ENCODE assay signal across 19 cellular contexts in the genomic region with DNA sequence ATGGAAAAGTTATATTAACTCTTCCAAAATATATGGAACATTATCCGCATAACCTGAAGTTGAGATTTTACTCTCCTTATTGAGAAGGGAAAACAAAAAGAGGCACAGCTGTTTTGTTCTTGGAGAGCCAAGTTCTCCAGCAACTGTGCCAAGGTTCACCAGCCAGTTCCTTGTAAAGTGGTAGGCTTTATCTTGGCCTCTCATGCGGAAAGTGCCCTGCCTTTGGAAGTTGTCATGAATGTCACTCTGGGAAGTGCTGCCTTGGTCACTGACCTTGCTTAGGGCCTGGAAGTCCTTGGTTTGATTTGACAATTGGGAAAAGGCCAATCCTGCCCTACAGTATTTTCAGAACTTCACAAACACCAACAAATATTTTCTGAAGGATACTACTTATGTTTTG. TPM values are rescaled to one million over a fixed set of nuclear protein-coding genes. Genes with fewer than 3 reads are reported as not detected.
DNase-seq lines count a peak whose midpoint lies in the region; ATAC-seq and TF ChIP-seq lines count a peak whose summit lies in the region.
"Had no signal": no experiment of that assay in that cellular context is flagged by ENCODE, and none has a peak within 500 bp of the region (broad histone marks: within the 10 kb centered on the region; RNA-seq: fewer than 3 reads in every experiment).

No MANE protein-coding gene starts in this region.

- no peak overlapping the region for H3K9ac ChIP-seq in skeletal muscle tissue (ENCODE audit: low read depth in 1 of 3, low read length in 3 of 3)

- H3K36me3 Mint-ChIP-seq in activated T-cell treated with anti-CD3 and anti-CD28 coated beads, Interleukin-2, amount 50 U/mL, for 4 hours (ENCODE audit: insufficient read depth) = no peaks in the 10 kb centered on the region

- in situ Hi-C loops in G401 (cut with HindIII; ENCODE audit: low sequenced_read_pairs) = no loop called here

- H3K9me3 Mint-ChIP-seq in activated T-cell treated with anti-CD3 and anti-CD28 coated beads, Interleukin-2, amount 50 U/mL, for 4 hours = no peaks in the 10 kb centered on the region
- H3K9me3 Mint-ChIP-seq: CD4-positive, alpha-beta T cell; GM23338 had no signal

- no peaks in the 10 kb centered on the region for H3K4me1 Mint-ChIP-seq in activated T-cell treated with anti-CD3 and anti-CD28 coated beads, Interleukin-2, amount 50 U/mL, for 4 hours (ENCODE audit: low read depth)
- H3K4me1 Mint-ChIP-seq: GM23338 had no signal

- H3K27ac ChIP-seq in skeletal muscle tissue (ENCODE audit: low read depth, low read length) (peak overlapping the region; percentile 34), gastroesophageal sphincter (no peak overlapping the region)
- H3K27ac ChIP-seq: RWPE1 had no signal

- H3K36me3 ChIP-seq in skeletal muscle tissue (ENCODE audit: control insufficient read depth in 3 of 3, insufficient read depth in 3 of 3, low read length in 3 of 3) (no peaks in the 10 kb centered on the region), gastroesophageal sphincter (no peaks in the 10 kb centered on the region)
- H3K36me3 ChIP-seq: BE2C had no signal

- H3K9me3 ChIP-seq in skeletal muscle tissue (ENCODE audit: control insufficient read depth in 3 of 3, low read length in 3 of 3) (no peaks in the 10 kb centered on the region), gastroesophageal sphincter (no peaks in the 10 kb centered on the region)
- H3K9me3 ChIP-seq: BE2C had no signal

- H3K4me3 Mint-ChIP-seq in activated T-cell treated with anti-CD3 and anti-CD28 coated beads, Interleukin-2, amount 50 U/mL, for 4 hours = no peak overlapping the region
- H3K4me3 Mint-ChIP-seq: CD4-positive, alpha-beta T cell; GM23338 had no signal

- no peak for TF ChIP-seq POLR2A in gastroesophageal sphincter (IDR thresholded peaks at IDR 0.05)

- H3K4me3 ChIP-seq in skeletal muscle tissue (ENCODE audit: low read length in 3 of 3) (no peak overlapping the region), gastroesophageal sphincter (no peak overlapping the region)
- H3K4me3 ChIP-seq: GM23338, K562 had no signal

- no peak for TF ChIP-seq EP300 in gastroesophageal sphincter (IDR thresholded peaks at IDR 0.05)

- WGBS in gastroesophageal sphincter (ENCODE audit: low coverage in 1 of 2), 2 donors = 95 to 100% methylated on average over 2 of the region's 2 CpGs

- no peak for TF ChIP-seq CTCF in gastroesophageal sphincter (IDR thresholded peaks at IDR 0.05)

- H3K4me1 ChIP-seq in skeletal muscle tissue (ENCODE audit: control insufficient read depth in 3 of 3, insufficient read depth in 3 of 3, low read length in 3 of 3) = peaks cover 2 to 11% (median 7%) of the 10 kb centered on the region in 3 donors
- H3K4me1 ChIP-seq in gastroesophageal sphincter = no peaks in the 10 kb centered on the region
- H3K4me1 ChIP-seq: BE2C had no signal

- DNase-seq in HT-29 (ENCODE audit: low spot score) = peak; percentile 5
- peak; percentile 64 for DNase-seq in cardiac septum (ENCODE audit: low spot score)
- no peak for DNase-seq in left lobe of liver (ENCODE audit: low spot score)
- DNase-seq in activated T-cell treated with anti-CD3 and anti-CD28 coated beads, Interleukin-2, amount 50 U/mL, for 4 hours = no peak
- no peak for DNase-seq in G401 (ENCODE audit: low spot score)
- DNase-seq: 8988T; BE2C; CD4-positive, alpha-beta T cell; DMS53; MV-4-11; NCI-H1417; NCI-H1930; NCI-H69 had no signal

- intact Hi-C loops in cardiac septum (cut with DNase I) = no loop called here

- ATAC-seq in left lobe of liver = peak; percentile 42
- no peak for ATAC-seq in activated T-cell treated with anti-CD3 and anti-CD28 coated beads, Interleukin-2, amount 50 U/mL, for 4 hours
- ATAC-seq in gastroesophageal sphincter = no peak
- no peak for ATAC-seq in HG02759 (IDR thresholded peaks at IDR 0.05; ENCODE audit: unreplicated experiment)
- ATAC-seq: GM23338 had no signal

- no peaks in the 10 kb centered on the region for H3K27me3 Mint-ChIP-seq in activated T-cell treated with anti-CD3 and anti-CD28 coated beads, Interleukin-2, amount 50 U/mL, for 4 hours (ENCODE audit: low read depth)
- H3K27me3 Mint-ChIP-seq: CD4-positive, alpha-beta T cell had no signal

- H3K27me3 ChIP-seq in skeletal muscle tissue (ENCODE audit: control insufficient read depth in 3 of 3, insufficient read depth in 3 of 3, low read length in 3 of 3) (no peaks in the 10 kb centered on the region), gastroesophageal sphincter (no peaks in the 10 kb centered on the region)
- H3K27me3 ChIP-seq: BE2C had no signal

RNA-seq across cellular contexts. Expression of a gene that starts 44.2 kb away (rescaled TPM):
- total RNA-seq in HT-29 (2014; rRNA removed; shearing (Covaris generic)) = 0.81 and 0.94 TPM in 2 replicates
- 27.2 TPM for total RNA-seq in cardiac septum
- 30.7 TPM for total RNA-seq in left lobe of liver
- total RNA-seq in skeletal muscle tissue = 3.1 TPM
- not detected for total RNA-seq in activated T-cell treated with anti-CD3 and anti-CD28 coated beads, Interleukin-2, amount 50 U/mL, for 4 hours
- 10 to 100 TPM; 42.5 to 61.9 (median 55.8) TPM for total RNA-seq in gastroesophageal sphincter
- not detected in 2 replicates for total RNA-seq in G401 (2014; rRNA removed; shearing (Covaris generic))
- total RNA-seq: CD4-positive, alpha-beta T cell had no signal

Comparison
In these comparisons a context has a peak if more than half of its experiments do, and no peak if none do; other contexts are left out.
1. DNase-seq: peak in HT-29 (single experiment) and cardiac septum (single experiment); none in left lobe of liver (single experiment), activated T-cell treated with anti-CD3 and anti-CD28 coated beads, Interleukin-2, amount 50 U/mL, for 4 hours (single experiment) and G401 (single experiment).